Comparison of ENCODE assay signal across 19 cellular contexts in genomic region chr1:25104932-25105561, GRCh38.
DNase-seq lines count a peak whose midpoint lies in the region; ATAC-seq, FAIRE-seq and TF ChIP-seq lines count a peak whose summit lies in the region.
"Had no signal": no experiment of that assay in that cellular context is flagged by ENCODE, and none has a peak within 500 bp of the region (broad histone marks: within the 10 kb centered on the region; RNA-seq: fewer than 3 reads in every experiment).

No MANE protein-coding gene starts in this region.

- 5% methylated on average over 1 of the region's 1 CpG for WGBS in GM12878 (ENCODE audit: insufficient coverage, insufficient replicate concordance, low lambda C conversion rate, missing lambda C conversion rate)
- 32% methylated on average over 1 of the region's 1 CpG for WGBS in right cardiac atrium

- H3K36me3 ChIP-seq in GM12878 (ENCODE audit: control insufficient read depth in 2 of 2, insufficient read depth in 2 of 2, low read length in 1 of 2) (no peaks in the 10 kb centered on the region), HAP-1 (replicated peaks) (no peaks in the 10 kb centered on the region)

- H3K27me3 ChIP-seq in GM12878 (replicated peaks in 1 of 2; ENCODE audit: control insufficient read depth in 2 of 2, insufficient read depth in 2 of 2, low read length in 1 of 2) = no peaks in the 10 kb centered on the region
- H3K27me3 ChIP-seq in right cardiac atrium (ENCODE audit: control insufficient read depth, insufficient read depth) = no peaks in the 10 kb centered on the region
- no peaks in the 10 kb centered on the region for H3K27me3 ChIP-seq in HAP-1 (ENCODE audit: low read depth)

- H3K27ac ChIP-seq in GM12878 (ENCODE audit: control insufficient read depth, insufficient read depth) (no peak overlapping the region), right cardiac atrium (ENCODE audit: low read length) (no peak overlapping the region)

- peaks cover 15% of the 10 kb centered on the region for H3K9me3 ChIP-seq in GM12878 (replicated peaks; ENCODE audit: control insufficient read depth, insufficient read depth, low read length)
- H3K9me3 ChIP-seq in right cardiac atrium (ENCODE audit: control insufficient read depth, low read length) = peaks cover 3% of the 10 kb centered on the region
- H3K9me3 ChIP-seq in HAP-1 = 0 out of 2 replicates have a peak, but pooled peaks cover 2% of the 10 kb centered on the region
- H3K9me3 ChIP-seq: Caco-2 had no signal

- TF ChIP-seq RAD21 in GM12878 (IDR thresholded peaks at IDR 0.05; ENCODE audit: insufficient read depth, low read depth, low read length) = no peak

- no peaks in the 10 kb centered on the region for H4K20me1 ChIP-seq in GM12878 (ENCODE audit: control insufficient read depth, insufficient read depth)

- intact Hi-C loops in Right ventricle myocardium inferior (cut with DNase I) = loop anchor here (5.0 to 10.0 kb wide), 3 partner anchors 100 to 258 kb away; partner anchors contain the start of gene RUNX3
- intact Hi-C loops in cardiac septum (cut with DNase I) = loop anchor here (5.0 kb wide), 2 partner anchors 68 to 258 kb away; no protein-coding TSS in a partner anchor
- intact Hi-C loops in GM12878 (cut with micrococcal nuclease; ENCODE audit: unreplicated experiment) = loop anchor here (1.0 to 5.0 kb wide), 3 partner anchors 68 to 178 kb away; no protein-coding TSS in a partner anchor
- intact Hi-C loops in right cardiac atrium (cut with DNase I) = loop anchor here in 2 of 4 donors (5.0 to 10.0 kb wide), 3 partner anchors 170 to 258 kb away; partner anchors contain the start of gene RUNX3 (in 2 of the 2)

- no TSS peak for BruUV-seq in GM12878 (replicated peaks; lab: Mats Ljungman, UMichigan)

- POLR2A ChIA-PET in GM12878 (lab: Charles Lee) = interaction anchor here (0.6 kb wide), 1 partner anchor 114 kb away, joined by 4 read pairs; no protein-coding TSS in a partner anchor

- FAIRE-seq in GM12878 (lab: Jason Lieb, UNC) = no peak
- FAIRE-seq: A204.1, G401.6 had no signal

- H3K79me2 ChIP-seq in GM12878 (ENCODE audit: control insufficient read depth, insufficient read depth, low read length) = no peaks in the 10 kb centered on the region

- no peak overlapping the region for H3K4me2 ChIP-seq in GM12878 (ENCODE audit: control insufficient read depth, insufficient read depth)

- TF ChIP-seq EP300 in GM12878 (IDR thresholded peaks at IDR 0.05; ENCODE audit: borderline replicate concordance in 1 of 2, control insufficient read depth in 1 of 2, low read depth in 2 of 2, low read length in 2 of 2) = no peak

- DNase-seq in Right ventricle myocardium inferior (ENCODE audit: missing footprints) (no peak), cardiac septum (ENCODE audit: low spot score) (no peak), GM12878 (ENCODE audit: low read depth, low spot score) (no peak), right cardiac atrium (no peak), NCI-H1105 (lab: John Stamatoyannopoulos, UW) (no peak), HAP-1 (ENCODE audit: low spot score in 2 of 2) (no peak), NCI-H748 treated with DMSO at 0.1 percent for 48 hours (lab: John Stamatoyannopoulos, UW) (no peak)
- DNase-seq: Caco-2; CD4-positive, alpha-beta T cell; HCEC 1CT; KG1; NCI-H1417; NCI-H187; NCI-H2107; NCI-H510A; NCI-H82; SIG-M5 had no signal

- H3K9ac ChIP-seq in GM12878 (ENCODE audit: control insufficient read depth, insufficient read depth, low read length) = no peak overlapping the region

- no peak for TF ChIP-seq CTCF in GM12878 (IDR thresholded peaks at IDR 0.05 in 2 of 3, conservative IDR thresholded peaks at IDR 0.05 in 1 of 3; ENCODE audit: control insufficient read depth in 2 of 3, extremely low read depth in 1 of 3, insufficient read depth in 1 of 3, low read depth in 3 of 3, low read length in 3 of 3)

- H3K4me1 ChIP-seq in GM12878 (ENCODE audit: control insufficient read depth, insufficient read depth, low read length) = peaks cover 31% of the 10 kb centered on the region
- peaks cover 2% of the 10 kb centered on the region for H3K4me1 ChIP-seq in right cardiac atrium (ENCODE audit: control insufficient read depth, insufficient read depth, low read length)
- no peaks in the 10 kb centered on the region for H3K4me1 ChIP-seq in HAP-1
- H3K4me1 ChIP-seq: Caco-2 had no signal

- SMC1A ChIA-PET in GM12878 (lab: Charles Lee; ENCODE audit: uncharacterized antibody, unreplicated experiment) = interaction anchor here (1.2 kb wide), 1 partner anchor 273 kb away, joined by 3 read pairs; no protein-coding TSS in a partner anchor

- RAD21 ChIA-PET in GM12878 (lab: Charles Lee; ENCODE audit: unreplicated experiment) = no interaction called here

- in situ Hi-C loops in GM12878 (cut with MboI) (loop anchor here (5.0 kb wide), 2 partner anchors 143 to 258 kb away; no protein-coding TSS in a partner anchor), HAP-1 (cut with MboI; ENCODE audit: low sequenced_read_pairs) (loop anchor here (5.0 kb wide), 1 partner anchor 248 kb away; no protein-coding TSS in a partner anchor)

- TF ChIP-seq POLR2A in GM12878 (IDR thresholded peaks at IDR 0.05; ENCODE audit: low read depth, low read length) = no peak

- H3K4me3 ChIP-seq in GM12878 (no peak overlapping the region), right cardiac atrium (ENCODE audit: low read length) (no peak overlapping the region), HAP-1 (no peak overlapping the region)

- ATAC-seq in Right ventricle myocardium inferior = peak; percentile 77
- ATAC-seq in GM12878 = no peak
- peak; percentile 48 to 58 for ATAC-seq in right cardiac atrium

- CTCF ChIA-PET in GM12878 (lab: Yijun Ruan, JAX) = interaction anchor here (6.7 kb wide), 1 partner anchor 256 kb away, joined by 69 read pairs; no protein-coding TSS in a partner anchor

- no peak overlapping the region for H2AFZ ChIP-seq in GM12878 (ENCODE audit: control insufficient read depth, low read depth, low read length)

TF ChIP-seq in GM12878, 131 proteins besides CTCF, POLR2A, EP300 and RAD21:
- TF ChIP-seq KAT2A (conservative IDR thresholded peaks at IDR 0.05; ENCODE audit: control insufficient read depth, low read depth, low read length) (no peak), REST (IDR thresholded peaks at IDR 0.05; ENCODE audit: low read depth, low read length) (peak; percentile 37; the same call in 1 of the 2 replicates)
